ENCODE assay signal across 14 cellular contexts in the genomic region with DNA sequence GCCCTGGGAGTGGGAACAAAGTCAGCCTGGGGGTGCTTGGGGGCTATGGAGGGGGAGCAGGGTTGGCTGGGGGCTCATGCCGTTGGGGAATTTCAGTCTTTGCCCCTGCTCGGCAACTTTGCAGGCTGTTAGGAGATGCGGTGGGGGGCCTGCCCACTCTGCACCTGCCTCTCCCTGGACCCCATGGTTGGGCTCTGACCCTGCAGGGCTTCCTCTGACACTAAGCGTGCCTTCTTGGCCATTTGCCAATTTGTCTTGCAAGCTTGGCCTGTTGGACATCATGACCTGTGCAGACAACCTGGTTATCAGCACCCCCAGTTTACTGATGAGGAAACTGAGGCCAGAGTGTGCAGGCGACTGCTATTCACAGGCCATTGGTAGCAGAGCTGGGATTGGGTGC. TPM values are rescaled to one million over a fixed set of nuclear protein-coding genes. Genes with fewer than 3 reads are reported as not detected.
DNase-seq lines count a peak whose midpoint lies in the region; ATAC-seq and TF ChIP-seq lines count a peak whose summit lies in the region.
"Had no signal": no experiment of that assay in that cellular context is flagged by ENCODE, and none has a peak within 500 bp of the region (broad histone marks: within the 10 kb centered on the region; RNA-seq: fewer than 3 reads in every experiment).

No MANE protein-coding gene starts in this region.

- WGBS in sigmoid colon, 2 donors = 61 to 83% methylated on average over 5 of the region's 5 CpGs

- no peaks in the 10 kb centered on the region for H3K36me3 ChIP-seq in CD8-positive, alpha-beta memory T cell (ENCODE audit: insufficient read depth, low read length)
- H3K36me3 ChIP-seq in MM.1S (replicated peaks; ENCODE audit: insufficient read depth, low read length) = no peaks in the 10 kb centered on the region
- H3K36me3 ChIP-seq in skeletal muscle tissue (ENCODE audit: control insufficient read depth in 3 of 3, insufficient read depth in 3 of 3, low read length in 3 of 3) = no peaks in the 10 kb centered on the region
- H3K36me3 ChIP-seq in sigmoid colon = no peaks in the 10 kb centered on the region
- H3K36me3 ChIP-seq: tibial artery had no signal

- POLR2A ChIA-PET in CD8-positive, alpha-beta memory T cell (lab: Charles Lee) = interaction anchor here (1.2 kb wide), 1 partner anchor 10 kb away, joined by 3 read pairs; no protein-coding TSS in a partner anchor

- H3K4me1 ChIP-seq in CD8-positive, alpha-beta memory T cell (ENCODE audit: insufficient read depth, low read length) = peaks cover 100% of the 10 kb centered on the region
- H3K4me1 ChIP-seq in MM.1S (ENCODE audit: low read length) (peaks cover 41% of the 10 kb centered on the region), skeletal muscle tissue (ENCODE audit: control insufficient read depth in 3 of 3, insufficient read depth in 3 of 3, low read length in 3 of 3) (peaks cover 36 to 40% (median 38%) of the 10 kb centered on the region in 3 donors), sigmoid colon (peaks cover 0 to 7% (median 2%) of the 10 kb centered on the region in 4 donors)

- H3K9me2 ChIP-seq in MM.1S (replicated peaks; ENCODE audit: insufficient read depth, low read length) = no peaks in the 10 kb centered on the region

- peak overlapping the region in 6 of 7 donors; percentile 57 to 85 (median 83) for H3K4me3 Mint-ChIP-seq in CD8-positive, alpha-beta memory T cell
- H3K4me3 Mint-ChIP-seq: HFFc6 had no signal

- no peak overlapping the region for H2AFZ ChIP-seq in MM.1S (ENCODE audit: low read length)

- no peak overlapping the region for H3K27ac ChIP-seq in CD8-positive, alpha-beta memory T cell (ENCODE audit: low read depth, low read length)
- H3K27ac ChIP-seq in MM.1S (ENCODE audit: low read length) (no peak overlapping the region), skeletal muscle tissue (ENCODE audit: low read depth, low read length) (peak overlapping the region; percentile 23), sigmoid colon (peak overlapping the region in 1 of 4 donors; percentile 41)
- H3K27ac ChIP-seq: C4-2B had no signal

- H3K27me3 ChIP-seq in CD8-positive, alpha-beta memory T cell (ENCODE audit: insufficient read depth, low read length, poor library complexity, severe bottlenecking) = no peaks in the 10 kb centered on the region
- H3K27me3 ChIP-seq in MM.1S (replicated peaks; ENCODE audit: insufficient read depth, low read length) (no peaks in the 10 kb centered on the region), skeletal muscle tissue (ENCODE audit: control insufficient read depth in 3 of 3, insufficient read depth in 3 of 3, low read length in 3 of 3) (no peaks in the 10 kb centered on the region), sigmoid colon (no peaks in the 10 kb centered on the region)
- H3K27me3 ChIP-seq: tibial artery had no signal

- no peaks in the 10 kb centered on the region for H3K9me3 Mint-ChIP-seq in CD8-positive, alpha-beta memory T cell
- H3K9me3 Mint-ChIP-seq: activated T-helper 2 cell treated with anti-CD3 and anti-CD28 coated beads, Interferon-gamma antibody, Interleukin-2, Interleukin-4, amounts not matched to agents 10 μg/mL and 5 μg/mL and 100 μg/mL, durations not matched to agents 14 hours and 24 hours and 36 hours had no signal

- peak overlapping the region in 7 of 8 donors; percentile 47 to 99 (median 97) for H3K27ac Mint-ChIP-seq in CD8-positive, alpha-beta memory T cell
- H3K27ac Mint-ChIP-seq: activated T-helper 2 cell treated with anti-CD3 and anti-CD28 coated beads, Interferon-gamma antibody, Interleukin-2, Interleukin-4, amounts not matched to agents 10 μg/mL and 5 μg/mL and 100 μg/mL, durations not matched to agents 14 hours and 24 hours and 36 hours; HFFc6 had no signal

- intact Hi-C loops in sigmoid colon (cut with DNase I) = no loop called here

- H3K9ac ChIP-seq in MM.1S (ENCODE audit: low read length) (no peak overlapping the region), skeletal muscle tissue (ENCODE audit: low read depth in 1 of 3, low read length in 3 of 3) (peak overlapping the region in 1 of 3 donors; percentile 45)

- peaks cover 0 to 12% (median 3%) of the 10 kb centered on the region in 3 donors for H3K36me3 Mint-ChIP-seq in CD8-positive, alpha-beta memory T cell

- TF ChIP-seq POLR2A in erythroblast (IDR thresholded peaks at IDR 0.05; ENCODE audit: low read length) (no peak), sigmoid colon (IDR thresholded peaks at IDR 0.05) (no peak)

- H3K27me3 Mint-ChIP-seq in CD8-positive, alpha-beta memory T cell = no peaks in the 10 kb centered on the region

- no peak for ATAC-seq in HG03045 (IDR thresholded peaks at IDR 0.05; ENCODE audit: unreplicated experiment)

- peak overlapping the region; percentile 78; the same call in 1 of the 2 replicates for H3K4me2 ChIP-seq in MM.1S (ENCODE audit: low read depth, low read length)

- CTCF ChIA-PET in CD8-positive, alpha-beta memory T cell (lab: Charles Lee) = interaction anchor here (0.7 to 8.2 kb wide), 5 partner anchors 8 to 46 kb away, joined by 3 to 48 read pairs (median 4); no protein-coding TSS in a partner anchor

- H3K4me3 ChIP-seq in CD8-positive, alpha-beta memory T cell (ENCODE audit: low read length) = peak overlapping the region; percentile 53
- H3K4me3 ChIP-seq in MM.1S (ENCODE audit: low read length) (no peak overlapping the region), skeletal muscle tissue (ENCODE audit: low read length in 3 of 3) (peak overlapping the region in 1 of 3 donors; percentile 22), sigmoid colon (no peak overlapping the region)
- H3K4me3 ChIP-seq: tibial artery had no signal

- H3K79me2 ChIP-seq in MM.1S (ENCODE audit: low read length) = peaks cover 96% of the 10 kb centered on the region

- TF ChIP-seq EP300 in sigmoid colon (IDR thresholded peaks at IDR 0.05) = no peak

- no peaks in the 10 kb centered on the region for H4K20me1 ChIP-seq in MM.1S (ENCODE audit: insufficient read depth, low read length)

- DNase-seq in CD8-positive, alpha-beta memory T cell = no peak
- DNase-seq in MM.1S (no peak), erythroblast (lab: John Stamatoyannopoulos, UW) (peak; percentile 40 to 42), globus pallidus (ENCODE audit: low spot score) (no peak), sigmoid colon (no peak), SHP77 (lab: John Stamatoyannopoulos, UW) (no peak)
- DNase-seq: effector CD8-positive, alpha-beta T cell; HFFc6; mesenchymal stem cell; tibial artery had no signal

- H3F3A ChIP-seq in MM.1S (ENCODE audit: insufficient read depth, low read length) = peaks cover 18% of the 10 kb centered on the region

- no peak for TF ChIP-seq CTCF in MM.1S (IDR thresholded peaks at IDR 0.05; ENCODE audit: low read length)
- no peak for TF ChIP-seq CTCF in sigmoid colon (IDR thresholded peaks at IDR 0.05)

- no peaks in the 10 kb centered on the region for H3K9me3 ChIP-seq in CD8-positive, alpha-beta memory T cell (ENCODE audit: low read length)
- no peaks in the 10 kb centered on the region for H3K9me3 ChIP-seq in MM.1S (replicated peaks; ENCODE audit: insufficient read depth, low read length)
- no peaks in the 10 kb centered on the region for H3K9me3 ChIP-seq in skeletal muscle tissue (ENCODE audit: control insufficient read depth in 3 of 3, low read length in 3 of 3)
- no peaks in the 10 kb centered on the region for H3K9me3 ChIP-seq in sigmoid colon
- H3K9me3 ChIP-seq: tibial artery had no signal

- peaks cover 90 to 100% (median 98%) of the 10 kb centered on the region in 3 donors for H3K4me1 Mint-ChIP-seq in CD8-positive, alpha-beta memory T cell

RNA-seq across cellular contexts. Expression of a gene that starts 14.6 kb away (rescaled TPM):
- 10 to 100 TPM; 76.6 to 83.4 TPM for total RNA-seq in CD8-positive, alpha-beta memory T cell
- 88.1 TPM for polyA plus RNA-seq in CD8-positive, alpha-beta memory T cell
- total RNA-seq in skeletal muscle tissue (9.4 TPM), sigmoid colon (10 to 100 TPM in 3 of 4 donors, 1 to 10 TPM in 1; 8.9 to 16.8 (median 11.3) TPM)
- polyA plus RNA-seq in sigmoid colon = 10 to 100 TPM in 1 of 3 donors, 1 to 10 TPM in 2; 1.2 to 24.0 (median 1.8) TPM

Comparison
In these comparisons a context has a peak if more than half of its experiments do, and no peak if none do; other contexts are left out.
1. DNase-seq: peak in erythroblast (2 of 2); none in CD8-positive, alpha-beta memory T cell (0 of 5), MM.1S (single experiment), globus pallidus (single experiment), sigmoid colon (single experiment) and SHP77 (0 of 2).